ENCODE assay signal across 11 cellular contexts in the genomic region with DNA sequence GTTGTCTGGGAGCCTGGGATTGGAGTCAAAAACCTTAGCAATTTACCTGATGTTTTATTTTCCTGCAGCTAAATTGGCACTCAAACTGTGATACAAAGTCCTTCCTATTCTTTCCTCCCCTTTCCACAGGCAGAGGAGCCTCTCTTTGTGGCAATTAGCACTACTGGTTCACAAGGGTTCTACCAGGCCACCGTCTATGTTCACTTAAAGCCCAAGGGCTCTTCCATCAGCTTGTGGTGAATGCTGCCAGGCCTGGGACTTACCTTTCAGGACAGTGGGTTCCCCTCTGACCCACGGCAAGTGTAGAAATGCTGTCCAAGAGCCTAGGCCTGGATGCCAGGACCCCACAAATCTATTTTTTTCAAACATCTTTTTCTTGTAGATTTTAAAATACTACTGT.
A peak's percentile ranks its signal among the peaks of the same experiment; 100 is the strongest.
DNase-seq lines count a peak whose midpoint lies in the region; ATAC-seq and TF ChIP-seq lines count a peak whose summit lies in the region.
"Had no signal": no experiment of that assay in that cellular context is flagged by ENCODE, and none has a peak within 500 bp of the region (broad histone marks: within the 10 kb centered on the region; RNA-seq: fewer than 3 reads in every experiment).

No MANE protein-coding gene starts in this region.

- H3K27ac Mint-ChIP-seq in T-helper 17 cell (peak overlapping the region; percentile 87), endothelial cell (ENCODE audit: unreplicated experiment) (no peak overlapping the region)

- no peaks in the 10 kb centered on the region for H3K9me3 ChIP-seq in T-helper 17 cell (ENCODE audit: control insufficient read depth, low read length, poor library complexity, severe bottlenecking)
- H3K9me3 ChIP-seq: suprapubic skin had no signal

- no peak overlapping the region for H3K4me3 Mint-ChIP-seq in T-helper 17 cell
- H3K4me3 Mint-ChIP-seq in endothelial cell (ENCODE audit: unreplicated experiment) = no peak overlapping the region

- no peak for TF ChIP-seq CTCF in endothelial cell (IDR thresholded peaks at IDR 0.05; ENCODE audit: unreplicated experiment)

- DNase-seq in T-helper 17 cell (no peak), DMS153 treated with DMSO at 0.1 percent for 48 hours (lab: John Stamatoyannopoulos, UW; ENCODE audit: unreplicated experiment) (no peak), endothelial cell (ENCODE audit: low spot score) (no peak)
- DNase-seq: dorsolateral prefrontal cortex, MG63, NCI-H2171 treated with DMSO at 0.1 percent for 48 hours had no signal

- H3K9me3 Mint-ChIP-seq in endothelial cell (ENCODE audit: unreplicated experiment) = peaks cover 4% of the 10 kb centered on the region

- H3K27me3 Mint-ChIP-seq in T-helper 17 cell (no peaks in the 10 kb centered on the region), endothelial cell (ENCODE audit: unreplicated experiment) (no peaks in the 10 kb centered on the region)

- ATAC-seq in GM18519 (IDR thresholded peaks at IDR 0.05; ENCODE audit: low FRiP score, unreplicated experiment) = peak; percentile 1
- peak; percentile 11 for ATAC-seq in GM19395 (IDR thresholded peaks at IDR 0.05; ENCODE audit: unreplicated experiment)
- peak; percentile 13 for ATAC-seq in HG02970 (IDR thresholded peaks at IDR 0.05; ENCODE audit: low FRiP score, unreplicated experiment)
- ATAC-seq in T-helper 17 cell = no peak
- ATAC-seq in GM19467 (IDR thresholded peaks at IDR 0.05; ENCODE audit: unreplicated experiment) = no peak

- H3K36me3 Mint-ChIP-seq in T-helper 17 cell (ENCODE audit: low read depth) (peaks cover 8% of the 10 kb centered on the region), endothelial cell (ENCODE audit: low read depth, unreplicated experiment) (peaks cover 4% of the 10 kb centered on the region)

- H3K4me1 Mint-ChIP-seq in T-helper 17 cell (peaks cover 5% of the 10 kb centered on the region), endothelial cell (ENCODE audit: unreplicated experiment) (no peaks in the 10 kb centered on the region)

Comparison
In these comparisons a context has a peak if more than half of its experiments do, and no peak if none do; other contexts are left out.
1. ATAC-seq: peak in GM18519 (single experiment), GM19395 (single experiment) and HG02970 (single experiment); none in T-helper 17 cell (single experiment) and GM19467 (single experiment).